ENCODE assay signal across 19 cellular contexts in the genomic region with DNA sequence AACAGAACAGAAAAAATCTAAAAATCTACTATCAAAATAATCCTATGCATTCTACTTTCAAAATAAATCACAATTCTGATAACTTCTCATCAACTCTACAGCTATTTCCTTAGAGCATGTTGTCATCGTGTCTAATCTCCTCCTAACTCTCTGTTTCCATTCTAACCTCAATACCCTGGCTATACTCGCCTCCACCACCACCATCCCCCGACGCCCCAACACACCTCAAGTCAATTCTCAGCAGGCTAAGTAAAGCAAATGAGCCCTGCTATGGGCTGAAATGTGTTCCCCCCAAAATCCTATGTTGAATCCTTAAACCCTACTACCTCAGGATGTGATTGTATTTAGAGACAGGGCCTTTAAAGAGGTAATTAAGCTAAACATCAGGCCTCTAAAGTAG. TPM values are rescaled to one million over a fixed set of nuclear protein-coding genes. Genes with fewer than 3 reads are reported as not detected.
DNase-seq lines count a peak whose midpoint lies in the region; ATAC-seq, FAIRE-seq and TF ChIP-seq lines count a peak whose summit lies in the region.
"Had no signal": no experiment of that assay in that cellular context is flagged by ENCODE, and none has a peak within 500 bp of the region (broad histone marks: within the 10 kb centered on the region; RNA-seq: fewer than 3 reads in every experiment).

No MANE protein-coding gene starts in this region.

- H3K27me3 ChIP-seq in SJCRH30 (no peaks in the 10 kb centered on the region), stomach (no peaks in the 10 kb centered on the region)
- H3K27me3 ChIP-seq: esophagus squamous epithelium, heart left ventricle, neural progenitor cell had no signal

- H3K27ac Mint-ChIP-seq in activated CD8-positive, alpha-beta T cell treated with anti-CD3 and anti-CD28 coated beads for 36 hours = no peak overlapping the region
- H3K27ac Mint-ChIP-seq in activated CD8-positive, alpha-beta T cell treated with anti-CD3 and anti-CD28 coated beads, Interleukin-2, amount 10 ng/mL, durations not matched to agents 7 days and 5 days = no peak overlapping the region
- peak overlapping the region; percentile 4 for H3K27ac Mint-ChIP-seq in activated naive CD8-positive, alpha-beta T cell treated with anti-CD3 and anti-CD28 coated beads for 36 hours
- H3K27ac Mint-ChIP-seq: activated B cell treated with CpG ODN at 0.5 μM for 24 hours, neural progenitor cell had no signal

- peaks cover 16% of the 10 kb centered on the region for H3K36me3 Mint-ChIP-seq in activated CD8-positive, alpha-beta T cell treated with anti-CD3 and anti-CD28 coated beads for 36 hours (ENCODE audit: low read depth)
- H3K36me3 Mint-ChIP-seq in activated CD8-positive, alpha-beta T cell treated with anti-CD3 and anti-CD28 coated beads, Interleukin-2, amount 10 ng/mL, durations not matched to agents 7 days and 5 days (ENCODE audit: low read depth) = peaks cover 27% of the 10 kb centered on the region
- H3K36me3 Mint-ChIP-seq in activated naive CD8-positive, alpha-beta T cell treated with anti-CD3 and anti-CD28 coated beads for 36 hours = peaks cover 24% of the 10 kb centered on the region

- peak; percentile 59 for FAIRE-seq in GM19239 (lab: Jason Lieb, UNC)
- FAIRE-seq: kidney had no signal

- H3K9me3 ChIP-seq in SJCRH30 (replicated peaks) (no peaks in the 10 kb centered on the region; the same call in 1 of the 2 replicates), stomach (no peaks in the 10 kb centered on the region)
- H3K9me3 ChIP-seq: esophagus squamous epithelium, heart left ventricle had no signal

- 66 to 83% (median 74%) methylated on average over 4 of the region's 4 CpGs for WGBS in stomach, 5 donors

- POLR2A ChIA-PET in activated CD8-positive, alpha-beta T cell treated with anti-CD3 and anti-CD28 coated beads for 36 hours (lab: Charles Lee) = interaction anchor here (1.2 kb wide), 1 partner anchor 183 kb away, joined by 4 read pairs; no protein-coding TSS in a partner anchor
- POLR2A ChIA-PET in activated CD8-positive, alpha-beta T cell treated with anti-CD3 and anti-CD28 coated beads, Interleukin-2, amount 10 ng/mL, durations not matched to agents 7 days and 5 days (lab: Charles Lee) = interaction anchor here (0.7 kb wide), 1 partner anchor 560 kb away, joined by 4 read pairs; a partner anchor contains a TSS

- DNase-seq in activated CD8-positive, alpha-beta T cell treated with anti-CD3 and anti-CD28 coated beads for 36 hours = peak; percentile 54
- no peak for DNase-seq in activated CD8-positive, alpha-beta T cell treated with anti-CD3 and anti-CD28 coated beads, Interleukin-2, amount 10 ng/mL, durations not matched to agents 7 days and 5 days
- peak; percentile 28 for DNase-seq in GM19239 (ENCODE audit: insufficient read length, low spot score)
- peak; percentile 46 for DNase-seq in activated naive CD8-positive, alpha-beta T cell treated with anti-CD3 and anti-CD28 coated beads for 36 hours
- DNase-seq in stimulated activated CD4-positive, alpha-beta T cell treated with anti-CD3 and anti-CD28 coated beads, Interleukin-4, amount 100 ng/mL, for 48 hours (ENCODE audit: low read depth in 2 of 2) = peak; percentile 4 to 5
- no peak for DNase-seq in SJCRH30
- DNase-seq in left cardiac atrium = no peak
- DNase-seq in stomach = no peak
- DNase-seq: activated B cell treated with CpG ODN at 0.5 μM for 24 hours; activated effector memory CD4-positive, alpha-beta T cell treated with Interleukin-2 at 50 U/mL for 16 hours; CD8-positive, alpha-beta memory T cell; dermis blood vessel endothelial cell; EL; esophagus squamous epithelium; heart left ventricle; kidney; NCI-H2171; retina had no signal

- no peak for TF ChIP-seq POLR2A in stomach (IDR thresholded peaks at IDR 0.05)

- CTCF ChIA-PET in activated CD8-positive, alpha-beta T cell treated with anti-CD3 and anti-CD28 coated beads for 36 hours (lab: Charles Lee) = interaction anchor here (0.6 kb wide), 1 partner anchor 52 kb away, joined by 3 read pairs; no protein-coding TSS in a partner anchor
- CTCF ChIA-PET in activated CD8-positive, alpha-beta T cell treated with anti-CD3 and anti-CD28 coated beads, Interleukin-2, amount 10 ng/mL, durations not matched to agents 7 days and 5 days (lab: Charles Lee) = interaction anchor here (1.1 kb wide), 1 partner anchor 53 kb away, joined by 3 read pairs; no protein-coding TSS in a partner anchor

- peak; percentile 74 for ATAC-seq in activated CD8-positive, alpha-beta T cell treated with anti-CD3 and anti-CD28 coated beads for 36 hours
- no peak for ATAC-seq in activated CD8-positive, alpha-beta T cell treated with anti-CD3 and anti-CD28 coated beads, Interleukin-2, amount 10 ng/mL, durations not matched to agents 7 days and 5 days
- ATAC-seq in left cardiac atrium = no peak
- ATAC-seq: heart left ventricle had no signal

- no peak for TF ChIP-seq EP300 in stomach (IDR thresholded peaks at IDR 0.05)

- no peak overlapping the region for H3K4me3 ChIP-seq in SJCRH30
- H3K4me3 ChIP-seq in stomach = no peak overlapping the region
- H3K4me3 ChIP-seq: esophagus squamous epithelium, heart left ventricle, neural progenitor cell had no signal

- H3K4me1 Mint-ChIP-seq in activated CD8-positive, alpha-beta T cell treated with anti-CD3 and anti-CD28 coated beads for 36 hours (ENCODE audit: low read depth) = peaks cover 17% of the 10 kb centered on the region
- H3K4me1 Mint-ChIP-seq in activated CD8-positive, alpha-beta T cell treated with anti-CD3 and anti-CD28 coated beads, Interleukin-2, amount 10 ng/mL, durations not matched to agents 7 days and 5 days (ENCODE audit: low read depth) = peaks cover 14% of the 10 kb centered on the region
- peaks cover 26% of the 10 kb centered on the region for H3K4me1 Mint-ChIP-seq in activated naive CD8-positive, alpha-beta T cell treated with anti-CD3 and anti-CD28 coated beads for 36 hours
- H3K4me1 Mint-ChIP-seq: neural progenitor cell had no signal

- TF ChIP-seq CTCF in activated CD8-positive, alpha-beta T cell treated with anti-CD3 and anti-CD28 coated beads for 36 hours (IDR thresholded peaks at IDR 0.05) = no peak
- TF ChIP-seq CTCF in stomach (IDR thresholded peaks at IDR 0.05) = no peak

- no peaks in the 10 kb centered on the region for H3K4me1 ChIP-seq in SJCRH30
- peaks cover 0 to 29% (median 0%) of the 10 kb centered on the region in 4 donors for H3K4me1 ChIP-seq in stomach
- H3K4me1 ChIP-seq: esophagus squamous epithelium, heart left ventricle had no signal

- H3K36me3 ChIP-seq in SJCRH30 (peaks cover 6% of the 10 kb centered on the region), stomach (peaks cover 0 to 26% (median 16%) of the 10 kb centered on the region in 4 donors)
- H3K36me3 ChIP-seq: neural progenitor cell had no signal

- no peak overlapping the region for H3K4me3 Mint-ChIP-seq in activated CD8-positive, alpha-beta T cell treated with anti-CD3 and anti-CD28 coated beads for 36 hours
- H3K4me3 Mint-ChIP-seq in activated CD8-positive, alpha-beta T cell treated with anti-CD3 and anti-CD28 coated beads, Interleukin-2, amount 10 ng/mL, durations not matched to agents 7 days and 5 days = no peak overlapping the region
- H3K4me3 Mint-ChIP-seq in activated naive CD8-positive, alpha-beta T cell treated with anti-CD3 and anti-CD28 coated beads for 36 hours = no peak overlapping the region
- H3K4me3 Mint-ChIP-seq: activated B cell treated with CpG ODN at 0.5 μM for 24 hours; CD8-positive, alpha-beta memory T cell; neural progenitor cell had no signal

- H3K27me3 Mint-ChIP-seq in activated CD8-positive, alpha-beta T cell treated with anti-CD3 and anti-CD28 coated beads for 36 hours = no peaks in the 10 kb centered on the region
- H3K27me3 Mint-ChIP-seq in activated CD8-positive, alpha-beta T cell treated with anti-CD3 and anti-CD28 coated beads, Interleukin-2, amount 10 ng/mL, durations not matched to agents 7 days and 5 days (ENCODE audit: low read depth) = no peaks in the 10 kb centered on the region
- no peaks in the 10 kb centered on the region for H3K27me3 Mint-ChIP-seq in activated naive CD8-positive, alpha-beta T cell treated with anti-CD3 and anti-CD28 coated beads for 36 hours
- H3K27me3 Mint-ChIP-seq: activated B cell treated with CpG ODN at 0.5 μM for 24 hours; CD8-positive, alpha-beta memory T cell had no signal

- H3K27ac ChIP-seq in SJCRH30 = no peak overlapping the region
- H3K27ac ChIP-seq in stomach = no peak overlapping the region
- H3K27ac ChIP-seq: esophagus squamous epithelium, heart left ventricle, neural progenitor cell had no signal

- no peaks in the 10 kb centered on the region for H3K9me3 Mint-ChIP-seq in activated CD8-positive, alpha-beta T cell treated with anti-CD3 and anti-CD28 coated beads for 36 hours
- H3K9me3 Mint-ChIP-seq in activated CD8-positive, alpha-beta T cell treated with anti-CD3 and anti-CD28 coated beads, Interleukin-2, amount 10 ng/mL, durations not matched to agents 7 days and 5 days (ENCODE audit: insufficient read depth) = no peaks in the 10 kb centered on the region
- peaks cover 2% of the 10 kb centered on the region for H3K9me3 Mint-ChIP-seq in activated naive CD8-positive, alpha-beta T cell treated with anti-CD3 and anti-CD28 coated beads for 36 hours
- H3K9me3 Mint-ChIP-seq: activated B cell treated with CpG ODN at 0.5 μM for 24 hours; CD8-positive, alpha-beta memory T cell had no signal

- intact Hi-C loops in activated CD8-positive, alpha-beta T cell treated with anti-CD3 and anti-CD28 coated beads for 36 hours (cut with micrococcal nuclease) = no loop called here
- intact Hi-C loops in left cardiac atrium (cut with DNase I) (no loop called here), stomach (cut with DNase I; ENCODE audit: low total_unique reads) (no loop called here)

RNA-seq across cellular contexts. Expression of a gene that starts 34.6 kb away (rescaled TPM):
- total RNA-seq in activated CD8-positive, alpha-beta T cell treated with anti-CD3 and anti-CD28 coated beads for 36 hours = 100 to 1,000 TPM; 119 to 124 TPM
- 100 to 1,000 TPM; 153 to 157 TPM for total RNA-seq in activated CD8-positive, alpha-beta T cell treated with anti-CD3 and anti-CD28 coated beads, Interleukin-2, amount 10 ng/mL, durations not matched to agents 7 days and 5 days
- total RNA-seq in activated naive CD8-positive, alpha-beta T cell treated with anti-CD3 and anti-CD28 coated beads for 36 hours = 100 to 1,000 TPM; 116 to 118 TPM
- total RNA-seq in SJCRH30 (2014; rRNA removed; shearing (Covaris generic)) = 86.2 and 94.6 TPM in 2 replicates
- 100 to 1,000 TPM; 120 to 136 TPM for total RNA-seq in left cardiac atrium
- total RNA-seq in stomach = 10 to 100 TPM; 58.4 to 93.0 (median 80.0) TPM
- polyA plus RNA-seq in stomach = 10 to 100 TPM; 62.8 to 95.6 (median 78.3) TPM

Comparison
In these comparisons a context has a peak if more than half of its experiments do, and no peak if none do; other contexts are left out.
1. DNase-seq: peak in activated CD8-positive, alpha-beta T cell treated with anti-CD3 and anti-CD28 coated beads for 36 hours (single experiment), GM19239 (single experiment), activated naive CD8-positive, alpha-beta T cell treated with anti-CD3 and anti-CD28 coated beads for 36 hours (single experiment) and stimulated activated CD4-positive, alpha-beta T cell treated with anti-CD3 and anti-CD28 coated beads, Interleukin-4, amount 100 ng/mL, for 48 hours (2 of 2); none in activated CD8-positive, alpha-beta T cell treated with anti-CD3 and anti-CD28 coated beads, Interleukin-2, amount 10 ng/mL, durations not matched to agents 7 days and 5 days (single experiment), SJCRH30 (0 of 2), left cardiac atrium (single experiment) and stomach (single experiment).